ENCODE assay signal across 12 cellular contexts in genomic region chr20:17628101-17628841, GRCh38. TPM values are rescaled to one million over a fixed set of nuclear protein-coding genes. Genes with fewer than 3 reads are reported as not detected.
DNase-seq lines count a peak whose midpoint lies in the region; ATAC-seq and TF ChIP-seq lines count a peak whose summit lies in the region.
"Had no signal": no experiment of that assay in that cellular context is flagged by ENCODE, and none has a peak within 500 bp of the region (broad histone marks: within the 10 kb centered on the region; RNA-seq: fewer than 3 reads in every experiment).

No MANE protein-coding gene starts in this region.

- no peaks in the 10 kb centered on the region for H3K4me1 Mint-ChIP-seq in CD4-positive, CD25-positive, alpha-beta regulatory T cell
- peaks cover 30% of the 10 kb centered on the region for H3K4me1 Mint-ChIP-seq in nephron progenitor cell

- H3K4me1 ChIP-seq in CD4-positive, CD25-positive, alpha-beta regulatory T cell (ENCODE audit: control insufficient read depth, insufficient read depth, low read length, poor library complexity, severe bottlenecking): no peaks in the 10 kb centered on the region
- H3K4me1 ChIP-seq in PC-3 (ENCODE audit: insufficient read depth, low read length) (no peaks in the 10 kb centered on the region), foreskin keratinocyte (no peaks in the 10 kb centered on the region)
- H3K4me1 ChIP-seq: parathyroid adenoma had no signal

- no peak overlapping the region for H3K4me3 ChIP-seq in CD4-positive, CD25-positive, alpha-beta regulatory T cell (ENCODE audit: low read depth, low read length)
- no peak overlapping the region for H3K4me3 ChIP-seq in PC-3 (ENCODE audit: low read length)

- POLR2A ChIA-PET in PC-3 (lab: Charles Lee; ENCODE audit: unreplicated experiment): no interaction called here

- H3K79me2 ChIP-seq in PC-3 (ENCODE audit: low read length): no peaks in the 10 kb centered on the region

- no peaks in the 10 kb centered on the region for H3F3A ChIP-seq in PC-3 (ENCODE audit: low read length, unreplicated experiment)

- no peaks in the 10 kb centered on the region for H3K9me3 ChIP-seq in CD4-positive, CD25-positive, alpha-beta regulatory T cell (ENCODE audit: control insufficient read depth in 2 of 2, low read length in 2 of 2)
- no peaks in the 10 kb centered on the region for H3K9me3 ChIP-seq in PC-3 (ENCODE audit: low read length)

- H3K27ac ChIP-seq in CD4-positive, CD25-positive, alpha-beta regulatory T cell (ENCODE audit: insufficient read depth, low read length, poor library complexity, severe bottlenecking): no peak overlapping the region
- H3K27ac ChIP-seq in PC-3 (ENCODE audit: low read length): no peak overlapping the region
- H3K27ac ChIP-seq in foreskin keratinocyte: no peak overlapping the region
- H3K27ac ChIP-seq: parathyroid adenoma had no signal

- ATAC-seq in CD4-positive, CD25-positive, alpha-beta regulatory T cell (ENCODE audit: low read depth in 2 of 2): no peak
- ATAC-seq in PC-3 (peak; percentile 30; the same call in 1 of the 2 replicates), foreskin keratinocyte (peak; percentile 9)

- no peak overlapping the region for H2AFZ ChIP-seq in PC-3 (ENCODE audit: low read length)
- H2AFZ ChIP-seq: parathyroid adenoma had no signal

- peaks cover 28% of the 10 kb centered on the region for H3K36me3 Mint-ChIP-seq in CD4-positive, CD25-positive, alpha-beta regulatory T cell
- peaks cover 21% of the 10 kb centered on the region for H3K36me3 Mint-ChIP-seq in nephron progenitor cell (ENCODE audit: low read depth)

- no peak overlapping the region for H3K4me3 Mint-ChIP-seq in CD4-positive, CD25-positive, alpha-beta regulatory T cell
- no peak overlapping the region for H3K4me3 Mint-ChIP-seq in nephron progenitor cell

- no peaks in the 10 kb centered on the region for H4K20me1 ChIP-seq in PC-3 (ENCODE audit: low read length)

- no TSS peak for BruUV-seq in PC-3 (replicated peaks; lab: Mats Ljungman, UMichigan)

- TF ChIP-seq CTCF in PC-3 (conservative IDR thresholded peaks at IDR 0.05; ENCODE audit: low read depth, low read length) (peak; percentile 21; the same call in 1 of the 2 replicates), foreskin keratinocyte (conservative IDR thresholded peaks at IDR 0.05) (no peak), nephron progenitor cell (IDR thresholded peaks at IDR 0.05) (no peak)

- H3K27ac Mint-ChIP-seq in CD4-positive, CD25-positive, alpha-beta regulatory T cell: peak overlapping the region; percentile 37 to 89 (median 76)
- H3K27ac Mint-ChIP-seq in nephron progenitor cell: peak overlapping the region; percentile 71

- no peak for DNase-seq in CD4-positive, CD25-positive, alpha-beta regulatory T cell
- DNase-seq in PC-3: no peak
- DNase-seq in foreskin keratinocyte: no peak
- no peak for DNase-seq in nephron progenitor cell
- no peak for DNase-seq in COLO668 (lab: John Stamatoyannopoulos, UW; ENCODE audit: unreplicated experiment)
- no peak for DNase-seq in AG08396 (ENCODE audit: low spot score)
- DNase-seq in erythroblast (lab: John Stamatoyannopoulos, UW): no peak
- no peak for DNase-seq in NCI-H82 treated with DMSO at 0.1 percent for 48 hours (lab: John Stamatoyannopoulos, UW; ENCODE audit: unreplicated experiment)
- DNase-seq: KBM-7, mesenchymal stem cell, NCI-H1092 treated with DMSO at 0.1 percent for 48 hours had no signal

- no peak overlapping the region for H3K4me2 ChIP-seq in PC-3 (ENCODE audit: low read length)

- H3K27me3 Mint-ChIP-seq in CD4-positive, CD25-positive, alpha-beta regulatory T cell: no peaks in the 10 kb centered on the region
- peaks cover 6% of the 10 kb centered on the region for H3K27me3 Mint-ChIP-seq in nephron progenitor cell (ENCODE audit: low read depth, poor library complexity)

- no peaks in the 10 kb centered on the region for H3K27me3 ChIP-seq in CD4-positive, CD25-positive, alpha-beta regulatory T cell (ENCODE audit: control insufficient read depth, insufficient read depth, low read length)
- H3K27me3 ChIP-seq in PC-3 (ENCODE audit: low read length) (no peaks in the 10 kb centered on the region), foreskin keratinocyte (no peaks in the 10 kb centered on the region)

- intact Hi-C loops in PC-3 (cut with micrococcal nuclease): no loop called here

- H3K9ac ChIP-seq in PC-3 (ENCODE audit: low read length): no peak overlapping the region
- H3K9ac ChIP-seq: parathyroid adenoma had no signal

- CTCF ChIA-PET in PC-3 (lab: Charles Lee): no interaction called here

- no peaks in the 10 kb centered on the region for H3K9me3 Mint-ChIP-seq in CD4-positive, CD25-positive, alpha-beta regulatory T cell
- H3K9me3 Mint-ChIP-seq in nephron progenitor cell: no peaks in the 10 kb centered on the region

- H3K36me3 ChIP-seq in CD4-positive, CD25-positive, alpha-beta regulatory T cell (ENCODE audit: control insufficient read depth, insufficient read depth, low read length): peaks cover 16% of the 10 kb centered on the region
- peaks cover 60% of the 10 kb centered on the region; the same call in 1 of the 2 replicates for H3K36me3 ChIP-seq in PC-3 (ENCODE audit: low read depth, low read length)

- H3K9me2 ChIP-seq in PC-3 (replicated peaks; ENCODE audit: low read length): no peaks in the 10 kb centered on the region

- no peak for TF ChIP-seq POLR2A in erythroblast (IDR thresholded peaks at IDR 0.05; ENCODE audit: low read length)

RNA-seq across cellular contexts. Expression of gene RRBP1, which starts 53.8 kb away (rescaled TPM):
- 33.6 TPM for total RNA-seq in CD4-positive, CD25-positive, alpha-beta regulatory T cell
- polyA plus RNA-seq in CD4-positive, CD25-positive, alpha-beta regulatory T cell: 1 to 10 TPM in 2 of 4 donors, under 1 TPM in 2; 0.60 to 2.1 (median 1.4) TPM
- total RNA-seq in PC-3 (2014; rRNA removed) (176 and 241 TPM in 2 replicates), foreskin keratinocyte (107 and 109 TPM in 2 replicates)
- polyA plus RNA-seq in foreskin keratinocyte: 51.9 and 56.6 TPM in 2 replicates

RNA-seq across cellular contexts. Expression of gene DSTN, which starts 58.4 kb away (rescaled TPM):
- total RNA-seq in CD4-positive, CD25-positive, alpha-beta regulatory T cell: 50.6 TPM
- polyA plus RNA-seq in CD4-positive, CD25-positive, alpha-beta regulatory T cell: 100 to 1,000 TPM in 3 of 4 donors, 10 to 100 TPM in 1; 93.9 to 145 (median 116) TPM
- total RNA-seq in PC-3 (2014; rRNA removed) (177 and 182 TPM in 2 replicates), foreskin keratinocyte (398 and 412 TPM in 2 replicates)
- 428 and 454 TPM in 2 replicates for polyA plus RNA-seq in foreskin keratinocyte

Comparison
In these comparisons a context has a peak if more than half of its experiments do, and no peak if none do; other contexts are left out.
1. ATAC-seq: peak in PC-3 (single experiment) and foreskin keratinocyte (single experiment); none in CD4-positive, CD25-positive, alpha-beta regulatory T cell (0 of 2).